Comparison of ENCODE assay signal across 1 cellular context in the genomic region with DNA sequence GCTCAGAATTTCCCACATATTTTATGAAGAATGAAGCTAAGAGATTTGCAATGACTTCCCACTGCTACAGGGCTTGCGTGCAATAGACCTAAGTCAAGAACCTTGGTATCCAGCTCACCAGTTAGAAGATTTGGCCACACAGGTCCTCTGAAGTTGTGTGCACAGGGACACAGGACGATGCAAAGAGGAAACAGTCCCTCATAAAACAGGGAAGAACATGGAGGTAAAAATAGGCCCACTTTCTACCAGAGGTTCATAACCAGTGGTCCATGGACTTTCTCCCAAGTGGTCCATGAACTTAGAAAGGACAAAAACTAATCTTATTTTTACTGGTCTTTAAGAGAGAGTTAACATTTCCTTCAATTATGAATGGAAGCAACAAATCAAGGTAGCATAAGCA.
TF ChIP-seq lines count a peak whose summit lies in the region.

No MANE protein-coding gene starts in this region.

TF ChIP-seq in A549, 52 proteins besides CTCF, POLR2A, EP300 and RAD21:
- TF ChIP-seq, protein P1, sequence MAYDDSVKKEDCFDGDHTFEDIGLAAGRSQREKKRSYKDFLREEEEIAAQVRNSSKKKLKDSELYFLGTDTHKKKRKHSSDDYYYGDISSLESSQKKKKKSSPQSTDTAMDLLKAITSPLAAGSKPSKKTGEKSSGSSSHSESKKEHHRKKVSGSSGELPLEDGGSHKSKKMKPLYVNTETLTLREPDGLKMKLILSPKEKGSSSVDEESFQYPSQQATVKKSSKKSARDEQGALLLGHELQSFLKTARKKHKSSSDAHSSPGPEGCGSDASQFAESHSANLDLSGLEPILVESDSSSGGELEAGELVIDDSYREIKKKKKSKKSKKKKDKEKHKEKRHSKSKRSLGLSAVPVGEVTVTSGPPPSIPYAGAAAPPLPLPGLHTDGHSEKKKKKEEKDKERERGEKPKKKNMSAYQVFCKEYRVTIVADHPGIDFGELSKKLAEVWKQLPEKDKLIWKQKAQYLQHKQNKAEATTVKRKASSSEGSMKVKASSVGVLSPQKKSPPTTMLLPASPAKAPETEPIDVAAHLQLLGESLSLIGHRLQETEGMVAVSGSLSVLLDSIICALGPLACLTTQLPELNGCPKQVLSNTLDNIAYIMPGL (CRISPR knock-in tag; IDR thresholded peaks at IDR 0.05; ENCODE audit: borderline replicate concordance) = no peak
- TF ChIP-seq EHMT2 (IDR thresholded peaks at IDR 0.05; ENCODE audit: low read depth) = no peak
- TF ChIP-seq, protein P2, sequence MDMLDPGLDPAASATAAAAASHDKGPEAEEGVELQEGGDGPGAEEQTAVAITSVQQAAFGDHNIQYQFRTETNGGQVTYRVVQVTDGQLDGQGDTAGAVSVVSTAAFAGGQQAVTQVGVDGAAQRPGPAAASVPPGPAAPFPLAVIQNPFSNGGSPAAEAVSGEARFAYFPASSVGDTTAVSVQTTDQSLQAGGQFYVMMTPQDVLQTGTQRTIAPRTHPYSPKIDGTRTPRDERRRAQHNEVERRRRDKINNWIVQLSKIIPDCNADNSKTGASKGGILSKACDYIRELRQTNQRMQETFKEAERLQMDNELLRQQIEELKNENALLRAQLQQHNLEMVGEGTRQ (IDR thresholded peaks at IDR 0.05) = no peak
- TF ChIP-seq BHLHE40 (IDR thresholded peaks at IDR 0.05; ENCODE audit: low read depth, low read length) = no peak
- TF ChIP-seq PHF8 (IDR thresholded peaks at IDR 0.05; ENCODE audit: borderline replicate concordance, low read depth) = no peak
- TF ChIP-seq NPAS2 (CRISPR knock-in tag; IDR thresholded peaks at IDR 0.05; ENCODE audit: borderline replicate concordance) = no peak
- TF ChIP-seq SREBF2 (IDR thresholded peaks at IDR 0.05) = no peak
- TF ChIP-seq POLR2AphosphoS2 (conservative IDR thresholded peaks at IDR 0.05; ENCODE audit: low read length) = no peak
- TF ChIP-seq HEYL (CRISPR knock-in tag; IDR thresholded peaks at IDR 0.05) = no peak
- TF ChIP-seq ZSCAN20 (CRISPR knock-in tag; IDR thresholded peaks at IDR 0.05) = no peak
- no peak for TF ChIP-seq TFCP2L1 (CRISPR knock-in tag; IDR thresholded peaks at IDR 0.05)
- TF ChIP-seq RARB (CRISPR knock-in tag; IDR thresholded peaks at IDR 0.05) = no peak
- TF ChIP-seq FOSB (CRISPR knock-in tag; IDR thresholded peaks at IDR 0.05) = no peak
- no peak for TF ChIP-seq MYC (IDR thresholded peaks at IDR 0.05; ENCODE audit: borderline replicate concordance, low read length)
- TF ChIP-seq, protein P3, sequence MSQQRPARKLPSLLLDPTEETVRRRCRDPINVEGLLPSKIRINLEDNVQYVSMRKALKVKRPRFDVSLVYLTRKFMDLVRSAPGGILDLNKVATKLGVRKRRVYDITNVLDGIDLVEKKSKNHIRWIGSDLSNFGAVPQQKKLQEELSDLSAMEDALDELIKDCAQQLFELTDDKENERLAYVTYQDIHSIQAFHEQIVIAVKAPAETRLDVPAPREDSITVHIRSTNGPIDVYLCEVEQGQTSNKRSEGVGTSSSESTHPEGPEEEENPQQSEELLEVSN (IDR thresholded peaks at IDR 0.05; ENCODE audit: borderline replicate concordance, low read depth) = no peak
- no peak for TF ChIP-seq HDAC2 (IDR thresholded peaks at IDR 0.05)
- no peak for TF ChIP-seq CBX8 (IDR thresholded peaks at IDR 0.05)
- TF ChIP-seq, protein P4, sequence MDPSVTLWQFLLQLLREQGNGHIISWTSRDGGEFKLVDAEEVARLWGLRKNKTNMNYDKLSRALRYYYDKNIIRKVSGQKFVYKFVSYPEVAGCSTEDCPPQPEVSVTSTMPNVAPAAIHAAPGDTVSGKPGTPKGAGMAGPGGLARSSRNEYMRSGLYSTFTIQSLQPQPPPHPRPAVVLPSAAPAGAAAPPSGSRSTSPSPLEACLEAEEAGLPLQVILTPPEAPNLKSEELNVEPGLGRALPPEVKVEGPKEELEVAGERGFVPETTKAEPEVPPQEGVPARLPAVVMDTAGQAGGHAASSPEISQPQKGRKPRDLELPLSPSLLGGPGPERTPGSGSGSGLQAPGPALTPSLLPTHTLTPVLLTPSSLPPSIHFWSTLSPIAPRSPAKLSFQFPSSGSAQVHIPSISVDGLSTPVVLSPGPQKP (IDR thresholded peaks at IDR 0.05; ENCODE audit: low read depth, low read length) = no peak
- TF ChIP-seq KDM5A (IDR thresholded peaks at IDR 0.05) = no peak
- no peak for TF ChIP-seq JUN (IDR thresholded peaks at IDR 0.05)
